Comparison of ENCODE assay signal across 8 cellular contexts in the genomic region with DNA sequence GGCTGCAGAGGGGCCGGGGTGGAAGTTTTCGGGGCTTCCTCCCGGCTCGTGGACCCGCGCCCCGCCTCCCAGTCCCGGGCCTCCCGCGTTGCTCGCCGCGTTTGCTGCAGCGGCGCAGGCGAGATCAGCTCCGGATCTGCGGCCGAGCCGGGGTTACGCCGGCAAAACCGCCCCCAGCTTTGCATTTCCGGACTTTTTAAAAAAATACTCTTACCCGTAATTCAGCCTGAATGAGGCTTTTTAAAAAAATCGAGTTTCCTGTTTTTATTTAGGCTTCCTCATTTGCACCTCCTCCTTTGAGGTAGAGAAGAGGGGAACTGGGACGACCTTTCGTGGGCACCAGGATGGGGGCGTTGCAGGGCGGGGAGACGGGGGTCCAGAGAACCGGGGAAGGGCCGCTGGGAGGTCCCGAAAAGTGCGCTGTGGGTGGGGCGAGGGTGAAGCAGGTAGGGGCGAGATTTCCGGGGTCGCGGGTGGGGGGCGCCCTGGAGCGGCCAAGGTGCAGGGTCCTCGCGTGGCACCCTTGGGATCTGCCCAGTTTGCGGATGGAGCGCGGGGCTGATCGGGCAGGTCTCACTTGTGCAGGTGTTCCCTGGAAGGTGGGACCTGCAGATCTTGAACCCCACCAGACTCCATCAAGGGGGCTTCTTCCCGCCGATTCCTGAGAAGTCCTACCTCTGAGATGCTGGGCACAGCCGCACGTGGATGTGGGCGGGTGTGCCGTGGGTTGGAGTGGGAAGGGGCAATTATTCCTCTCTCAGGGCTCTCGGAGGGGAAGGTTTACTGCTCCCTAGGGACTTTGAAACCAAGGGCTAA. TPM values are rescaled to one million over a fixed set of nuclear protein-coding genes. Genes with fewer than 3 reads are reported as not detected.
DNase-seq lines count a peak whose midpoint lies in the region; ATAC-seq and TF ChIP-seq lines count a peak whose summit lies in the region.

No MANE protein-coding gene starts in this region.

- H3K36me3 ChIP-seq in Peyer's patch = no peaks in the 10 kb centered on the region

- peaks cover 0 to 12% of the 10 kb centered on the region in 2 donors for H3K27me3 ChIP-seq in Peyer's patch

- DNase-seq in Peyer's patch (peak in 2 of 3 donors; percentile 69 to 86), iPS-NIHi11 (ENCODE audit: low spot score) (peak; percentile 63), HPDE6-E6E7 (ENCODE audit: extremely low spot score) (no peak), NCI-H146 (lab: John Stamatoyannopoulos, UW) (no peak)
- DNase-seq in activated naive CD4-positive, alpha-beta T cell treated with anti-CD3 and anti-CD28 coated beads, Interleukin-2, amount 50 U/mL, for 16 hours = peak; percentile 53
- peak; percentile 43 to 49 for DNase-seq in stimulated activated CD8-positive, alpha-beta memory T cell treated with anti-CD3 and anti-CD28 coated beads, Interleukin-2, amount 100 ng/mL, for 1 hour (ENCODE audit: low read depth in 2 of 2)

- H3K4me3 ChIP-seq in Peyer's patch = peak overlapping the region; percentile 60 to 96 (median 72)

- peak overlapping the region; percentile 76 to 97 (median 84) for H3K27ac ChIP-seq in Peyer's patch

- ATAC-seq in GM18907 (IDR thresholded peaks at IDR 0.05; ENCODE audit: unreplicated experiment) = no peak

- H3K9me3 ChIP-seq in Peyer's patch = no peaks in the 10 kb centered on the region

- peaks cover 0 to 20% (median 8%) of the 10 kb centered on the region in 4 donors for H3K4me1 ChIP-seq in Peyer's patch

- TF ChIP-seq POLR2A in GM19099 (IDR thresholded peaks at IDR 0.05; ENCODE audit: extremely low read depth, insufficient read length, low read depth) (peak; percentile 70), Peyer's patch (IDR thresholded peaks at IDR 0.05) (no peak)

- TF ChIP-seq CTCF in Peyer's patch (IDR thresholded peaks at IDR 0.05) = no peak

RNA-seq across cellular contexts. Expression of a gene that starts 1.1 kb away (rescaled TPM):
- total RNA-seq in Peyer's patch = 10 to 100 TPM in 2 of 4 donors, 1 to 10 TPM in 2; 2.8 to 34.7 (median 7.6) TPM

Comparison
In these comparisons a context has a peak if more than half of its experiments do, and no peak if none do; other contexts are left out.
1. DNase-seq: peak in Peyer's patch (2 of 3), activated naive CD4-positive, alpha-beta T cell treated with anti-CD3 and anti-CD28 coated beads, Interleukin-2, amount 50 U/mL, for 16 hours (single experiment), iPS-NIHi11 (single experiment) and stimulated activated CD8-positive, alpha-beta memory T cell treated with anti-CD3 and anti-CD28 coated beads, Interleukin-2, amount 100 ng/mL, for 1 hour (2 of 2); none in HPDE6-E6E7 (single experiment) and NCI-H146 (single experiment).